ENCODE assay signal across 8 cellular contexts in the genomic region with DNA sequence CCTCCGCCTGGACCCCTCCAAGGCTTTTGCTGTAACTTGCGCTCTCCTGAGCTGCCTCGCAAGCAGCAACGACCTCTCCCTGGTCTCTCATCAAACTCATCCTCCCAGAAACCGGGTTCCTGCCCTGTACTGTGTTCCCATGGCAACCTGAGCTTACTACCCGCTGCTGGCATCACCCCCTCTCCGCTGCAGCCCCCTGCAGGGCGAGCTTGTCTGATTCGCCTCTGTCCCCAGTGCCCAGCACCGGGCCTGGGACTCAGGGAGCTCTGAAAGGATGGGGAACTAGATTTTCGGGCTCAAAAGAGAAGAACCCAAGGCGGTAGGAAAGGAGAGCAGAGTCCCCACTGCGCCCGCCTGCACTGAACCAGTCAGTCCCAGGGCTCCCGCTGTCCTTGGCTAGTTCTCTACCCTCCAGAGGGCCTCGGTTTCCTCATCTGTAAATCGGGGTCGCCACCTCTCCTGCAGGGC. TPM values are rescaled to one million over a fixed set of nuclear protein-coding genes. Genes with fewer than 3 reads are reported as not detected.
DNase-seq lines count a peak whose midpoint lies in the region; ATAC-seq, FAIRE-seq and TF ChIP-seq lines count a peak whose summit lies in the region.

No MANE protein-coding gene starts in this region.

- ATAC-seq in CD4-positive, CD25-positive, alpha-beta regulatory T cell (ENCODE audit: low read depth in 2 of 2): no peak
- ATAC-seq in GM18909 (IDR thresholded peaks at IDR 0.05; ENCODE audit: poor library complexity, unreplicated experiment): peak; percentile 16

- peaks cover 4% of the 10 kb centered on the region for H3K27me3 ChIP-seq in CD4-positive, CD25-positive, alpha-beta regulatory T cell (ENCODE audit: control insufficient read depth, insufficient read depth, low read length)
- H3K27me3 ChIP-seq in HUES48 (ENCODE audit: control insufficient read depth, insufficient read depth, low read length): peaks cover 13% of the 10 kb centered on the region
- no peaks in the 10 kb centered on the region for H3K27me3 ChIP-seq in mucosa of rectum (ENCODE audit: control insufficient read depth in 2 of 2, insufficient read depth in 2 of 2, low read length in 2 of 2)

- H3K4me3 ChIP-seq in CD4-positive, CD25-positive, alpha-beta regulatory T cell (ENCODE audit: low read depth, low read length): peak overlapping the region; percentile 77
- H3K4me3 ChIP-seq in HUES48 (ENCODE audit: low read depth, low read length) (peak overlapping the region; percentile 92), mucosa of rectum (ENCODE audit: low read length in 2 of 2) (peak overlapping the region; percentile 93 to 98)

- TF ChIP-seq POLR2A in erythroblast (IDR thresholded peaks at IDR 0.05; ENCODE audit: low read length): no peak
- TF ChIP-seq POLR2A in H54 (IDR thresholded peaks at IDR 0.05; ENCODE audit: low read depth, low read length): no peak

- peaks cover 21% of the 10 kb centered on the region for H3K4me1 ChIP-seq in CD4-positive, CD25-positive, alpha-beta regulatory T cell (ENCODE audit: control insufficient read depth, insufficient read depth, low read length, poor library complexity, severe bottlenecking)
- peaks cover 7% of the 10 kb centered on the region for H3K4me1 ChIP-seq in HUES48 (ENCODE audit: control insufficient read depth, insufficient read depth, low read length)
- peaks cover 25 to 28% of the 10 kb centered on the region in 2 donors for H3K4me1 ChIP-seq in mucosa of rectum (ENCODE audit: control insufficient read depth in 2 of 2, insufficient read depth in 2 of 2, low read length in 2 of 2)

- peak in 2 of 3 donors; percentile 42 to 56 for DNase-seq in CD4-positive, CD25-positive, alpha-beta regulatory T cell
- no peak for DNase-seq in T-helper 2 cell treated with Interferon-gamma antibody and Interleukin-4, amounts not matched to agents 5 μg/mL and 100 μg/mL, for 36 hours (ENCODE audit: low spot score)
- DNase-seq in erythroblast (lab: John Stamatoyannopoulos, UW): peak; percentile 57 to 75
- DNase-seq in urothelium cell line (ENCODE audit: low spot score): peak; percentile 65
- no peak for DNase-seq in H54 (ENCODE audit: insufficient read length, low spot score)

- FAIRE-seq in urothelium cell line (lab: Jason Lieb, UNC) (no peak), H54 (lab: Jason Lieb, UNC) (no peak)

- no peaks in the 10 kb centered on the region for H3K36me3 Mint-ChIP-seq in CD4-positive, CD25-positive, alpha-beta regulatory T cell
- H3K36me3 Mint-ChIP-seq in T-helper 2 cell treated with Interferon-gamma antibody and Interleukin-4, amounts not matched to agents 5 μg/mL and 100 μg/mL, for 36 hours (ENCODE audit: low read depth): no peaks in the 10 kb centered on the region

- no peaks in the 10 kb centered on the region for H3K9me3 Mint-ChIP-seq in CD4-positive, CD25-positive, alpha-beta regulatory T cell
- no peaks in the 10 kb centered on the region for H3K9me3 Mint-ChIP-seq in T-helper 2 cell treated with Interferon-gamma antibody and Interleukin-4, amounts not matched to agents 5 μg/mL and 100 μg/mL, for 36 hours

- peak overlapping the region; percentile 90 to 96 (median 93) for H3K4me3 Mint-ChIP-seq in CD4-positive, CD25-positive, alpha-beta regulatory T cell
- peak overlapping the region; percentile 94 for H3K4me3 Mint-ChIP-seq in T-helper 2 cell treated with Interferon-gamma antibody and Interleukin-4, amounts not matched to agents 5 μg/mL and 100 μg/mL, for 36 hours

- peak overlapping the region; percentile 41 to 98 (median 97) for H3K27ac Mint-ChIP-seq in CD4-positive, CD25-positive, alpha-beta regulatory T cell
- H3K27ac Mint-ChIP-seq in T-helper 2 cell treated with Interferon-gamma antibody and Interleukin-4, amounts not matched to agents 5 μg/mL and 100 μg/mL, for 36 hours: peak overlapping the region; percentile 85

- H3K36me3 ChIP-seq in CD4-positive, CD25-positive, alpha-beta regulatory T cell (ENCODE audit: control insufficient read depth, insufficient read depth, low read length): peaks cover 2% of the 10 kb centered on the region
- no peaks in the 10 kb centered on the region for H3K36me3 ChIP-seq in HUES48 (ENCODE audit: control insufficient read depth, insufficient read depth, low read length)
- H3K36me3 ChIP-seq in mucosa of rectum (ENCODE audit: control insufficient read depth in 2 of 2, insufficient read depth in 2 of 2, low read length in 2 of 2): peaks cover 2 to 4% of the 10 kb centered on the region in 2 donors

- H3K9ac ChIP-seq in HUES48 (ENCODE audit: low read depth, low read length) (peak overlapping the region; percentile 37; the same call in 1 of the 2 replicates), mucosa of rectum (ENCODE audit: low read depth in 1 of 2, low read length in 2 of 2) (peak overlapping the region; percentile 96 to 98)

- peaks cover 19% of the 10 kb centered on the region for H3K27me3 Mint-ChIP-seq in CD4-positive, CD25-positive, alpha-beta regulatory T cell
- peaks cover 7% of the 10 kb centered on the region for H3K27me3 Mint-ChIP-seq in T-helper 2 cell treated with Interferon-gamma antibody and Interleukin-4, amounts not matched to agents 5 μg/mL and 100 μg/mL, for 36 hours (ENCODE audit: low read depth)

- H3K27ac ChIP-seq in CD4-positive, CD25-positive, alpha-beta regulatory T cell (ENCODE audit: insufficient read depth, low read length, poor library complexity, severe bottlenecking): peak overlapping the region; percentile 92
- H3K27ac ChIP-seq in HUES48 (ENCODE audit: low read depth, low read length): no peak overlapping the region
- peak overlapping the region; percentile 80 to 87 for H3K27ac ChIP-seq in mucosa of rectum (ENCODE audit: low read depth in 2 of 2, low read length in 2 of 2)

- H3K9me3 ChIP-seq in CD4-positive, CD25-positive, alpha-beta regulatory T cell (ENCODE audit: control insufficient read depth in 2 of 2, low read length in 2 of 2): no peaks in the 10 kb centered on the region
- H3K9me3 ChIP-seq in HUES48 (ENCODE audit: control insufficient read depth, insufficient read depth, low read length) (no peaks in the 10 kb centered on the region), mucosa of rectum (ENCODE audit: control insufficient read depth in 2 of 2, low read length in 2 of 2) (no peaks in the 10 kb centered on the region)

- H3K4me1 Mint-ChIP-seq in CD4-positive, CD25-positive, alpha-beta regulatory T cell: peaks cover 18 to 37% (median 31%) of the 10 kb centered on the region in 4 donors
- H3K4me1 Mint-ChIP-seq in T-helper 2 cell treated with Interferon-gamma antibody and Interleukin-4, amounts not matched to agents 5 μg/mL and 100 μg/mL, for 36 hours (ENCODE audit: low read depth): peaks cover 30% of the 10 kb centered on the region

RNA-seq across cellular contexts. Expression of a gene that starts 0.5 kb away (rescaled TPM):
- 13.6 TPM for total RNA-seq in CD4-positive, CD25-positive, alpha-beta regulatory T cell
- polyA plus RNA-seq in CD4-positive, CD25-positive, alpha-beta regulatory T cell: 10 to 100 TPM; 19.6 to 22.5 (median 21.1) TPM

RNA-seq across cellular contexts. Expression of a gene that starts 16.5 kb away (rescaled TPM):
- total RNA-seq in CD4-positive, CD25-positive, alpha-beta regulatory T cell: 0.17 TPM
- polyA plus RNA-seq in CD4-positive, CD25-positive, alpha-beta regulatory T cell: under 1 TPM; 0.12 to 0.18 (median 0.13) TPM

Comparison
In these comparisons a context has a peak if more than half of its experiments do, and no peak if none do; other contexts are left out.
1. DNase-seq: peak in CD4-positive, CD25-positive, alpha-beta regulatory T cell (2 of 3), erythroblast (2 of 2) and urothelium cell line (single experiment); none in T-helper 2 cell treated with Interferon-gamma antibody and Interleukin-4, amounts not matched to agents 5 μg/mL and 100 μg/mL, for 36 hours (single experiment) and H54 (single experiment).
2. Peak in every context shown above with its lines, with median percentiles within 50 percentile points of each other: H3K4me3 ChIP-seq.